In the genomic region with DNA sequence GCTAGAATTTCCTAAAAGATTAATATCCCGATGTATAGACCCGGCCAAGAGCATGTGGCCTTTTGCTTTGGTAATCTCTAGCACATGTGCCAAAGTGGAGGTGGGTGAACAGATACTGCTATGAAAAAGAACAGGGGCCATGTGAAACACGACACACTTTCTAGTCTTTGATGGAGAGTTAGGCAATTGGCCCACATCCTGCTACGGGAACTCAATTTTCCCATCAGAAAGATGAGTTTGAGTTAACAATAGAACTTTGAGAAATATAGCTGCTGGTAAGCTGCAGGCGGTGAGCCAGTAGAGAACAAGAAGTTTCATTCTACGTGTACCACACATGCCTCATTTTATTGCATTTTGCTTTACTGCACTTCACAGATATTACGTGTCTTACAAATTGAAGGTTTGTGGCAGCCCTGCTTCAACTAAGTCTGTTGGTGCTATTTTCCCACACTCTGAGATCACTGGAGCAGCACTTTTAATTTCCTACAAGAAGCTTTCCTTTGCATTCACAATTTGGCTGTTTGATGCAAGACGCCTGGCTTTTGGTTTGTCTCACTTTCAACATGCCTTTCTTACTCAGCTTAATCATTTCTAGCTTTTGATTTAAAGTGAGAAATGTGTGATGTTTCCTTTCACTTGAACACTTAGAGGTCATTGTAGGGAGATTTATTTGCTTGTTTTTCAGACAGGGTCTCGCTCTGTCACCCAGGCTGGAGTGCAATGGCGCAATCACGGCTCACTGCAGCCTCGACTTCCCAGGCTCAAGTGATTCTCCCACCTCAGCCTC, we compare ENCODE assay signal across 12 cellular contexts. TPM values are rescaled to one million over a fixed set of nuclear protein-coding genes. Genes with fewer than 3 reads are reported as not detected.
DNase-seq lines count a peak whose midpoint lies in the region; ATAC-seq and TF ChIP-seq lines count a peak whose summit lies in the region.
"Had no signal": no experiment of that assay in that cellular context is flagged by ENCODE, and none has a peak within 500 bp of the region (broad histone marks: within the 10 kb centered on the region; RNA-seq: fewer than 3 reads in every experiment).

No MANE protein-coding gene starts in this region.

- no peak for ATAC-seq in CD4-positive, alpha-beta T cell (ENCODE audit: poor library complexity)
- ATAC-seq in GM18870 (IDR thresholded peaks at IDR 0.05; ENCODE audit: unreplicated experiment) (peak; percentile 47), HG03097 (IDR thresholded peaks at IDR 0.05; ENCODE audit: low FRiP score, unreplicated experiment) (peak; percentile 58), HG03025 (IDR thresholded peaks at IDR 0.05; ENCODE audit: low FRiP score, unreplicated experiment) (no peak), T-helper 17 cell (no peak)

- CTCF ChIA-PET in CD4-positive, alpha-beta T cell (lab: Charles Lee) = no interaction called here

- H3K27me3 ChIP-seq in CD4-positive, alpha-beta T cell (ENCODE audit: control insufficient read depth, insufficient read depth, low read length) = no peaks in the 10 kb centered on the region
- H3K27me3 ChIP-seq in H9 (ENCODE audit: insufficient read depth, low read length) = no peaks in the 10 kb centered on the region

- intact Hi-C loops in CD4-positive, alpha-beta T cell (cut with DNase I, micrococcal nuclease) = no loop called here

- H3K27ac ChIP-seq in CD4-positive, alpha-beta T cell (ENCODE audit: low read depth, low read length) = no peak overlapping the region
- no peak overlapping the region for H3K27ac ChIP-seq in H9 (ENCODE audit: insufficient read length, low read depth, low read length)

- H3K14ac ChIP-seq in H9 (ENCODE audit: insufficient read depth, low read length) = no peak overlapping the region

- H3K4me1 Mint-ChIP-seq in CD4-positive, alpha-beta T cell (ENCODE audit: low read depth) = peaks cover 20% of the 10 kb centered on the region
- H3K4me1 Mint-ChIP-seq in activated naive CD8-positive, alpha-beta T cell treated with anti-CD3 and anti-CD28 coated beads for 36 hours = peaks cover 23% of the 10 kb centered on the region
- H3K4me1 Mint-ChIP-seq in H9 (peaks cover 17 to 24% of the 10 kb centered on the region in 2 experiments), T-helper 17 cell (peaks cover 12% of the 10 kb centered on the region)

- H4K5ac ChIP-seq in H9 (ENCODE audit: insufficient read length, low read depth, low read length) = no peak overlapping the region

- no peaks in the 10 kb centered on the region for H3K23me2 ChIP-seq in H9 (ENCODE audit: insufficient read length, low read depth, low read length, poor library complexity, severe bottlenecking)

- H2BK12ac ChIP-seq in H9 (ENCODE audit: insufficient read length, low read depth, low read length) = no peak overlapping the region

- H2AFZ ChIP-seq in H9 (ENCODE audit: low read length) = no peak overlapping the region

- POLR2A ChIA-PET in CD4-positive, alpha-beta T cell (lab: Charles Lee) = no interaction called here

- H2BK5ac ChIP-seq in H9 (ENCODE audit: insufficient read length, low read length) = no peak overlapping the region

- H3K36me3 Mint-ChIP-seq in CD4-positive, alpha-beta T cell (ENCODE audit: low read depth) = peaks cover 34% of the 10 kb centered on the region
- H3K36me3 Mint-ChIP-seq in activated naive CD8-positive, alpha-beta T cell treated with anti-CD3 and anti-CD28 coated beads for 36 hours = peaks cover 10% of the 10 kb centered on the region
- H3K36me3 Mint-ChIP-seq in H9 (ENCODE audit: insufficient read depth in 1 of 3, low read depth in 3 of 3) (no peaks in the 10 kb centered on the region), T-helper 17 cell (ENCODE audit: low read depth) (peaks cover 3% of the 10 kb centered on the region)

- no peak overlapping the region for H2BK20ac ChIP-seq in H9 (ENCODE audit: low read depth, low read length, poor library complexity, severe bottlenecking)

- H2AK5ac ChIP-seq in H9 (ENCODE audit: insufficient read length, low read length) = no peak overlapping the region

- H3K4me1 ChIP-seq in H9 (ENCODE audit: insufficient read depth, low read length) = no peaks in the 10 kb centered on the region

- H2BK120ac ChIP-seq in H9 (ENCODE audit: low read depth, low read length, poor library complexity, severe bottlenecking) = no peak overlapping the region

- no peak overlapping the region for H4K91ac ChIP-seq in H9 (ENCODE audit: insufficient read length, low read depth, low read length)

- H3K4me3 Mint-ChIP-seq in CD4-positive, alpha-beta T cell = peak overlapping the region; percentile 21
- H3K4me3 Mint-ChIP-seq in activated naive CD8-positive, alpha-beta T cell treated with anti-CD3 and anti-CD28 coated beads for 36 hours = peak overlapping the region; percentile 45
- H3K4me3 Mint-ChIP-seq in H9 (no peak overlapping the region), T-helper 17 cell (no peak overlapping the region)

- H3K9me3 ChIP-seq in CD4-positive, alpha-beta T cell (ENCODE audit: control insufficient read depth, low read length) = no peaks in the 10 kb centered on the region
- H3K9me3 ChIP-seq in H9 (ENCODE audit: control insufficient read depth, low read depth, low read length) (no peaks in the 10 kb centered on the region), T-helper 17 cell (ENCODE audit: control insufficient read depth, low read length, poor library complexity, severe bottlenecking) (no peaks in the 10 kb centered on the region)

- no peaks in the 10 kb centered on the region for H3K9me3 Mint-ChIP-seq in CD4-positive, alpha-beta T cell
- H3K9me3 Mint-ChIP-seq in activated naive CD8-positive, alpha-beta T cell treated with anti-CD3 and anti-CD28 coated beads for 36 hours = no peaks in the 10 kb centered on the region
- H3K9me3 Mint-ChIP-seq in H9 = no peaks in the 10 kb centered on the region; a peak in 1 of 5 replicates

- TF ChIP-seq CTCF in CD4-positive, alpha-beta T cell (IDR thresholded peaks at IDR 0.05) = no peak
- TF ChIP-seq CTCF in H9 (conservative IDR thresholded peaks at IDR 0.05) = no peak

- no peak overlapping the region for H4K8ac ChIP-seq in H9 (replicated peaks; ENCODE audit: insufficient read length, low read depth, low read length)

- no peak overlapping the region for H3K56ac ChIP-seq in H9 (ENCODE audit: insufficient read length, low read depth, low read length)

- H3K79me2 ChIP-seq in H9 (ENCODE audit: insufficient read depth, low read length) = no peaks in the 10 kb centered on the region

- no CpG with 5 or more reads among the region's 12 CpGs for WGBS in H9 (ENCODE audit: extremely low coverage, insufficient read length, low lambda C conversion rate)

- H4K20me1 ChIP-seq in H9 (ENCODE audit: control insufficient read depth, insufficient read depth, insufficient read length) = no peaks in the 10 kb centered on the region

- H2BK15ac ChIP-seq in H9 (ENCODE audit: low read depth, low read length) = no peak overlapping the region

- no peak overlapping the region for H3K23ac ChIP-seq in H9 (ENCODE audit: insufficient read length, low read depth, low read length)

- no peak overlapping the region for H3K4me2 ChIP-seq in H9 (ENCODE audit: insufficient read depth, insufficient read length, low read length)

- H3K79me1 ChIP-seq in H9 (ENCODE audit: insufficient read depth, low read depth, low read length, poor library complexity, severe bottlenecking) = no peaks in the 10 kb centered on the region

- DNase-seq in CD4-positive, alpha-beta T cell = no peak
- peak; percentile 23 for DNase-seq in activated naive CD8-positive, alpha-beta T cell treated with anti-CD3 and anti-CD28 coated beads for 36 hours
- DNase-seq in H9 (no peak), T-helper 17 cell (no peak), NCI-H524 treated with DMSO at 0.1 percent for 48 hours (lab: John Stamatoyannopoulos, UW) (no peak)
- DNase-seq: C1 segment of cervical spinal cord, NCI-H526 treated with DMSO at 0.1 percent for 48 hours had no signal

- no peak overlapping the region for H3K18ac ChIP-seq in H9 (ENCODE audit: insufficient read length, low read depth, low read length)

- H3T11ph ChIP-seq in H9 (ENCODE audit: low read length) = no peak overlapping the region

- H3K27me3 Mint-ChIP-seq in CD4-positive, alpha-beta T cell = no peaks in the 10 kb centered on the region
- H3K27me3 Mint-ChIP-seq in activated naive CD8-positive, alpha-beta T cell treated with anti-CD3 and anti-CD28 coated beads for 36 hours = no peaks in the 10 kb centered on the region
- H3K27me3 Mint-ChIP-seq in H9 (ENCODE audit: low read depth) = no peaks in the 10 kb centered on the region
- no peaks in the 10 kb centered on the region for H3K27me3 Mint-ChIP-seq in T-helper 17 cell

- no peak overlapping the region for H3K9ac ChIP-seq in H9 (ENCODE audit: extremely low read depth, insufficient read length, low read length)

- H3K27ac Mint-ChIP-seq in CD4-positive, alpha-beta T cell = no peak overlapping the region
- H3K27ac Mint-ChIP-seq in activated naive CD8-positive, alpha-beta T cell treated with anti-CD3 and anti-CD28 coated beads for 36 hours = peak overlapping the region; percentile 95
- no peak overlapping the region for H3K27ac Mint-ChIP-seq in H9
- H3K27ac Mint-ChIP-seq in T-helper 17 cell = no peak overlapping the region

- no peak overlapping the region for H3K4ac ChIP-seq in H9 (ENCODE audit: low read depth, low read length)

RNA-seq across cellular contexts. Expression of gene HTR6, which starts 46.3 kb away (rescaled TPM):
- 1 to 10 TPM; 2.1 to 2.2 TPM for total RNA-seq in CD4-positive, alpha-beta T cell
- total RNA-seq in activated naive CD8-positive, alpha-beta T cell treated with anti-CD3 and anti-CD28 coated beads for 36 hours = not detected
- total RNA-seq in H9 (2021) (0.29 and 0.37 TPM in 2 replicates), T-helper 17 cell (under 1 TPM; 0.16 to 0.17 TPM)
- total RNA-seq: LHCN-M2; T-helper 1 cell treated with Interleukin-12 subunit alpha and Interleukin-12 subunit beta and Interleukin-4 antibody, amounts not matched to agents 30 ng/mL and 1 ng/mL, for 36 hours had no signal

Comparison
In these comparisons a context has a peak if more than half of its experiments do, and no peak if none do; other contexts are left out.
1. ATAC-seq: peak in GM18870 (single experiment) and HG03097 (single experiment); none in CD4-positive, alpha-beta T cell (single experiment), HG03025 (single experiment) and T-helper 17 cell (single experiment).
2. H3K4me3 Mint-ChIP-seq: peak in CD4-positive, alpha-beta T cell (single experiment) and activated naive CD8-positive, alpha-beta T cell treated with anti-CD3 and anti-CD28 coated beads for 36 hours (single experiment); none in H9 (0 of 2) and T-helper 17 cell (single experiment).